19 cellular contexts compared by ENCODE assay signal in genomic region chr2:232441147-232441651, GRCh38. TPM values are rescaled to one million over a fixed set of nuclear protein-coding genes. Genes with fewer than 3 reads are reported as not detected.
DNase-seq lines count a peak whose midpoint lies in the region; ATAC-seq, FAIRE-seq and TF ChIP-seq lines count a peak whose summit lies in the region.
"Had no signal": no experiment of that assay in that cellular context is flagged by ENCODE, and none has a peak within 500 bp of the region (broad histone marks: within the 10 kb centered on the region; RNA-seq: fewer than 3 reads in every experiment).

No MANE protein-coding gene starts in this region.

- no peak overlapping the region for H3K27ac ChIP-seq in SK-N-SH (ENCODE audit: low read depth in 2 of 2, low read length in 1 of 2)
- H3K27ac ChIP-seq in H1 (ENCODE audit: low read depth, low read length), result no peak overlapping the region
- H3K27ac ChIP-seq in osteoblast (ENCODE audit: low read depth, low read length), result no peak overlapping the region
- H3K27ac ChIP-seq: 22Rv1, Peyer's patch, SJSA1 had no signal

- peaks cover 9% of the 10 kb centered on the region for H3K4me1 Mint-ChIP-seq in activated T-cell treated with anti-CD3 and anti-CD28 coated beads, Interleukin-2, amount 50 U/mL, for 24 hours (ENCODE audit: low read depth)

- no peak overlapping the region for H3K4ac ChIP-seq in H1 (replicated peaks; ENCODE audit: insufficient read length, low read depth, low read length)

- no peak for FAIRE-seq in H1 (lab: Jason Lieb, UNC)

- H3K14ac ChIP-seq in H1 (ENCODE audit: insufficient read length), result no peak overlapping the region

- H4K8ac ChIP-seq in H1 (ENCODE audit: extremely low read depth, insufficient read depth, low read length), result no peak overlapping the region

- H3K18ac ChIP-seq in H1 (ENCODE audit: extremely low read depth, low read length), result no peak overlapping the region

- H3K9ac ChIP-seq in SK-N-SH (no peak overlapping the region), H1 (replicated peaks in 1 of 4; ENCODE audit: extremely low read depth in 1 of 4, low read depth in 3 of 4, low read length in 3 of 4) (no peak overlapping the region)

- H3K56ac ChIP-seq in H1 (replicated peaks; ENCODE audit: insufficient read length, low read depth, low read length), result no peak overlapping the region

- peaks cover 5% of the 10 kb centered on the region for H3K27me3 Mint-ChIP-seq in activated T-cell treated with anti-CD3 and anti-CD28 coated beads, Interleukin-2, amount 50 U/mL, for 24 hours

- H3F3A ChIP-seq in SK-N-SH (replicated peaks; ENCODE audit: insufficient read depth), result no peaks in the 10 kb centered on the region

- H3K27ac Mint-ChIP-seq in activated T-cell treated with anti-CD3 and anti-CD28 coated beads, Interleukin-2, amount 50 U/mL, for 24 hours, result no peak overlapping the region
- H3K27ac Mint-ChIP-seq: CD8-positive, alpha-beta T cell; GM23338 had no signal

- no peak overlapping the region for H3K4me3 ChIP-seq in SK-N-SH (ENCODE audit: low read depth in 2 of 2, low read length in 1 of 2)
- H3K4me3 ChIP-seq in H1 (ENCODE audit: extremely low read depth in 1 of 4, insufficient read depth in 2 of 4, low read depth in 3 of 4, low read length in 4 of 4), result no peak overlapping the region
- no peak overlapping the region for H3K4me3 ChIP-seq in osteoblast (ENCODE audit: insufficient read depth, low read length)
- H3K4me3 ChIP-seq: GM23338, Peyer's patch, SJSA1 had no signal

- DNase-seq in SK-N-SH (peak; percentile 11), GM03348 (ENCODE audit: low spot score) (peak; percentile 4), H1 (ENCODE audit: low read depth in 1 of 2, low spot score in 2 of 2) (no peak), osteoblast (ENCODE audit: insufficient read length, low spot score, missing footprints) (peak; percentile 62), dedifferentiated amniotic fluid mesenchymal stem cell (ENCODE audit: extremely low spot score) (no peak), DMS 273 treated with DMSO at 0.1 percent for 48 hours (lab: John Stamatoyannopoulos, UW) (no peak)
- no peak for DNase-seq in activated T-cell treated with anti-CD3 and anti-CD28 coated beads, Interleukin-2, amount 50 U/mL, for 24 hours
- DNase-seq: NCI-H2081 treated with DMSO at 0.1 percent for 48 hours, NCI-H524 treated with DMSO at 0.1 percent for 48 hours had no signal

- TF ChIP-seq RAD21 in SK-N-SH (IDR thresholded peaks at IDR 0.05; ENCODE audit: low read length), result no peak
- TF ChIP-seq RAD21 in H1 (IDR thresholded peaks at IDR 0.05 in 1 of 2, conservative IDR thresholded peaks at IDR 0.05 in 1 of 2; ENCODE audit: low read depth in 2 of 2, low read length in 2 of 2), result no peak

- no peak overlapping the region for H2BK5ac ChIP-seq in H1 (ENCODE audit: low read depth, low read length)

- POLR2A ChIA-PET in SK-N-SH (lab: Yijun Ruan, JAX), result no interaction called here
- POLR2A ChIA-PET in H1 (lab: Charles Lee; ENCODE audit: partially characterized antibody), result interaction anchor here (0.6 kb wide), 1 partner anchor 16 kb away, joined by 3 read pairs; no protein-coding TSS in a partner anchor

- H3K36me3 ChIP-seq in SK-N-SH (replicated peaks in 1 of 2; ENCODE audit: control insufficient read depth in 1 of 2, insufficient read depth in 2 of 2, low read length in 1 of 2) (no peaks in the 10 kb centered on the region), H1 (ENCODE audit: control insufficient read depth in 2 of 4, insufficient read depth in 4 of 4, low read length in 3 of 4) (no peaks in the 10 kb centered on the region), osteoblast (ENCODE audit: insufficient read depth, low read length) (no peaks in the 10 kb centered on the region)
- H3K36me3 ChIP-seq: Peyer's patch, SJSA1 had no signal

- H4K5ac ChIP-seq in H1 (ENCODE audit: insufficient read length, low read depth, low read length), result no peak overlapping the region

- TF ChIP-seq EP300 in SK-N-SH (IDR thresholded peaks at IDR 0.05; ENCODE audit: borderline replicate concordance in 1 of 2, low read depth in 1 of 2, low read length in 1 of 2) (no peak), H1 (IDR thresholded peaks at IDR 0.05; ENCODE audit: borderline replicate concordance in 1 of 2, low read depth in 2 of 2, low read length in 2 of 2) (no peak)

- H2BK120ac ChIP-seq in H1 (replicated peaks; ENCODE audit: low read depth, low read length), result no peak overlapping the region

- H3K79me2 ChIP-seq in SK-N-SH (ENCODE audit: insufficient read depth) (no peaks in the 10 kb centered on the region), H1 (ENCODE audit: control insufficient read depth in 1 of 2, insufficient read depth in 2 of 2, low read length in 2 of 2) (no peaks in the 10 kb centered on the region), osteoblast (ENCODE audit: insufficient read depth, low read length) (no peaks in the 10 kb centered on the region)

- no peak overlapping the region for H2BK12ac ChIP-seq in H1 (ENCODE audit: low read depth, low read length)

- no peaks in the 10 kb centered on the region for H3K36me3 Mint-ChIP-seq in activated T-cell treated with anti-CD3 and anti-CD28 coated beads, Interleukin-2, amount 50 U/mL, for 24 hours (ENCODE audit: low read depth)
- H3K36me3 Mint-ChIP-seq: CD8-positive, alpha-beta T cell had no signal

- H2AK5ac ChIP-seq in H1 (ENCODE audit: low read depth, low read length), result no peak overlapping the region

- no peak overlapping the region for H3K23ac ChIP-seq in H1 (ENCODE audit: insufficient read length)

- TF ChIP-seq CTCF in SK-N-SH (IDR thresholded peaks at IDR 0.05), result no peak
- TF ChIP-seq CTCF in H1 (IDR thresholded peaks at IDR 0.05; ENCODE audit: control extremely low read depth in 1 of 3, insufficient read depth in 1 of 3, low read depth in 1 of 3, low read length in 3 of 3), result no peak
- TF ChIP-seq CTCF in osteoblast (IDR thresholded peaks at IDR 0.05; ENCODE audit: extremely low read depth, low read depth, low read length), result no peak

- no peaks in the 10 kb centered on the region for H3K79me1 ChIP-seq in H1 (ENCODE audit: low read depth, low read length)

- WGBS in SK-N-SH (ENCODE audit: low lambda C conversion rate), result 53% methylated on average over 12 of the region's 12 CpGs
- WGBS in H1 (ENCODE audit: extremely low coverage in 1 of 2, insufficient coverage in 1 of 2, insufficient read length in 1 of 2, insufficient replicate concordance in 2 of 2, low coverage in 1 of 2, low lambda C conversion rate in 2 of 2, missing lambda C conversion rate in 1 of 2), 2 experiments, result 87% methylated on average over 12 of the region's 12 CpGs; no CpG with 5 or more reads in 1 of the 2 experiments

- H3K9me3 ChIP-seq in SK-N-SH, result no peaks in the 10 kb centered on the region
- no peaks in the 10 kb centered on the region for H3K9me3 ChIP-seq in H1 (ENCODE audit: insufficient read depth in 2 of 2, low read depth in 1 of 2, low read length in 1 of 2)
- H3K9me3 ChIP-seq in osteoblast (ENCODE audit: low read depth, low read length), result no peaks in the 10 kb centered on the region
- H3K9me3 ChIP-seq: Peyer's patch, SJSA1 had no signal

- H3K23me2 ChIP-seq in H1 (ENCODE audit: low read depth, low read length), result no peaks in the 10 kb centered on the region

- H2AFZ ChIP-seq in SK-N-SH (ENCODE audit: low read depth) (no peak overlapping the region), H1 (ENCODE audit: low read length) (no peak overlapping the region), osteoblast (ENCODE audit: low read length) (no peak overlapping the region)
- H2AFZ ChIP-seq: GM23338 had no signal

- H2BK15ac ChIP-seq in H1 (ENCODE audit: low read length), result peak overlapping the region; percentile 77; the same call in 1 of the 2 replicates

- CTCF ChIA-PET in SK-N-SH (lab: Yijun Ruan, JAX) (interaction anchor here (0.5 to 4.6 kb wide), 10 partner anchors 11 to 534 kb away, joined by 3 to 49 read pairs (median 4); partner anchors contain the start of gene PRSS56), H1 (lab: Charles Lee; ENCODE audit: partially characterized antibody) (interaction anchor here (0.6 to 4.9 kb wide), 20 partner anchors 19 to 854 kb away, joined by 3 to 68 read pairs (median 4); no protein-coding TSS in a partner anchor)

- H3K4me2 ChIP-seq in SK-N-SH (no peak overlapping the region), H1 (ENCODE audit: insufficient read depth in 1 of 2, low read depth in 2 of 2, low read length in 2 of 2) (no peak overlapping the region), osteoblast (ENCODE audit: insufficient read depth, low read length) (no peak overlapping the region)
- H3K4me2 ChIP-seq: GM23338 had no signal

- H3K4me1 ChIP-seq in SK-N-SH (ENCODE audit: control insufficient read depth in 1 of 2, insufficient read depth in 2 of 2, low read depth in 1 of 2, low read length in 1 of 2) (no peaks in the 10 kb centered on the region; a peak in 1 of 4 replicates), H1 (replicated peaks in 1 of 4; ENCODE audit: control insufficient read depth in 3 of 4, insufficient read depth in 4 of 4, low read length in 3 of 4) (peaks cover 0 to 8% (median 4%) of the 10 kb centered on the region in 4 experiments; a peak in 4 of 7 replicates), osteoblast (ENCODE audit: insufficient read depth, low read length) (no peaks in the 10 kb centered on the region)
- H3K4me1 ChIP-seq: Peyer's patch had no signal

- no peak for ATAC-seq in SK-N-SH treated with all-trans-retinoic acid at 6 μM for 48 hours

- H4K91ac ChIP-seq in H1 (replicated peaks; ENCODE audit: insufficient read length, low read length), result no peak overlapping the region

- no peak overlapping the region for H3K4me3 Mint-ChIP-seq in activated T-cell treated with anti-CD3 and anti-CD28 coated beads, Interleukin-2, amount 50 U/mL, for 24 hours
- H3K4me3 Mint-ChIP-seq: GM23338 had no signal

- H2BK20ac ChIP-seq in H1 (ENCODE audit: low read length), result no peak overlapping the region

- H3K27me3 ChIP-seq in SK-N-SH (ENCODE audit: insufficient read depth) (no peaks in the 10 kb centered on the region), H1 (replicated peaks in 1 of 4; ENCODE audit: control insufficient read depth in 3 of 4, extremely low read depth in 1 of 4, insufficient read depth in 3 of 4, low read length in 3 of 4) (no peaks in the 10 kb centered on the region; a peak in 2 of 7 replicates), osteoblast (ENCODE audit: insufficient read depth, low read length) (peaks cover 8% of the 10 kb centered on the region)
- H3K27me3 ChIP-seq: Peyer's patch, SJSA1 had no signal

- no peaks in the 10 kb centered on the region for H3K9me2 ChIP-seq in SK-N-SH

- no peaks in the 10 kb centered on the region for H3K9me3 Mint-ChIP-seq in activated T-cell treated with anti-CD3 and anti-CD28 coated beads, Interleukin-2, amount 50 U/mL, for 24 hours
- H3K9me3 Mint-ChIP-seq: CD8-positive, alpha-beta T cell; GM23338 had no signal

- H4K20me1 ChIP-seq in SK-N-SH (ENCODE audit: insufficient read depth), result no peaks in the 10 kb centered on the region
- no peaks in the 10 kb centered on the region for H4K20me1 ChIP-seq in H1 (replicated peaks in 1 of 2; ENCODE audit: control insufficient read depth in 1 of 2, insufficient read depth in 2 of 2, low read length in 2 of 2)
- no peaks in the 10 kb centered on the region for H4K20me1 ChIP-seq in osteoblast (ENCODE audit: insufficient read depth, low read length)

- TF ChIP-seq POLR2A in H1 (IDR thresholded peaks at IDR 0.05; ENCODE audit: control extremely low read depth in 1 of 2, low read depth in 2 of 2, low read length in 2 of 2), result no peak

RNA-seq across cellular contexts. Expression of gene ALPI, which starts 14.8 kb away (rescaled TPM):
- polyA plus RNA-seq in SK-N-SH (2012; rRNA removed), result not detected in 2 replicates
- not detected in 2 replicates for polyA plus RNA-seq in SK-N-SH (2012; cell fraction: cytosol; rRNA removed)
- polyA plus RNA-seq in SK-N-SH (2012; cell fraction: nucleus; rRNA removed), result not detected in 2 replicates
- total RNA-seq in H1 (2021; fragmentation: NEBNext Ultra II Directional; extraction: Animal tissue kit (Norgen Biotek cat#: 25700)), result not detected in 2 replicates
- not detected in 2 replicates for polyA plus RNA-seq in H1 (2011; rRNA removed)
- not detected for polyA plus RNA-seq in H1 (2011; cell fraction: cytosol; rRNA removed)
- polyA plus RNA-seq in H1 (2011; cell fraction: nucleus; rRNA removed), result not detected
- not detected in 4 replicates for polyA plus RNA-seq in H1 (2012, experiment 1 of 2)
- polyA plus RNA-seq in H1 (2012, experiment 2 of 2), result not detected
- polyA plus RNA-seq in H1 (2013, experiment 1 of 2), result not detected
- not detected for polyA plus RNA-seq in H1 (2013, experiment 2 of 2)
- not detected in 2 replicates for polyA minus RNA-seq in H1 (2011; rRNA and poly(A)+ RNA removed)
- polyA minus RNA-seq in H1 (2011; cell fraction: cytosol; rRNA and poly(A)+ RNA removed), result not detected
- not detected for polyA minus RNA-seq in H1 (2011; cell fraction: nucleus; rRNA and poly(A)+ RNA removed)
- total RNA-seq in osteoblast, result not detected in 2 replicates
- total RNA-seq: CD8-positive, alpha-beta T cell; Daoy; GM23338; M059J; OCI-LY7; SJSA1 had no signal
- polyA plus RNA-seq: AG04450, GM23338 had no signal

RNA-seq across cellular contexts. Expression of gene ALPG, which starts 34.6 kb away (rescaled TPM):
- polyA plus RNA-seq in SK-N-SH (2012; rRNA removed), result not detected in 2 replicates
- not detected in 2 replicates for polyA plus RNA-seq in SK-N-SH (2012; cell fraction: cytosol; rRNA removed)
- polyA plus RNA-seq in SK-N-SH (2012; cell fraction: nucleus; rRNA removed), result not detected in 2 replicates
- total RNA-seq in H1 (2021; fragmentation: NEBNext Ultra II Directional; extraction: Animal tissue kit (Norgen Biotek cat#: 25700)), result 0.56 and 0.75 TPM in 2 replicates
- polyA plus RNA-seq in H1 (2011; rRNA removed), result 2.1 and 3.2 TPM in 2 replicates
- 1.2 TPM for polyA plus RNA-seq in H1 (2011; cell fraction: cytosol; rRNA removed)
- 2.3 TPM for polyA plus RNA-seq in H1 (2011; cell fraction: nucleus; rRNA removed)
- 1.1 to 3.0 TPM (median 2.2 TPM) in 4 replicates for polyA plus RNA-seq in H1 (2012, experiment 1 of 2)
- 1.0 TPM for polyA plus RNA-seq in H1 (2012, experiment 2 of 2)
- polyA plus RNA-seq in H1 (2013, experiment 1 of 2), result 1.4 TPM
- 1.1 TPM for polyA plus RNA-seq in H1 (2013, experiment 2 of 2)
- polyA minus RNA-seq in H1 (2011; rRNA and poly(A)+ RNA removed), result 0.44 and 0.57 TPM in 2 replicates
- 0.88 TPM for polyA minus RNA-seq in H1 (2011; cell fraction: cytosol; rRNA and poly(A)+ RNA removed)
- polyA minus RNA-seq in H1 (2011; cell fraction: nucleus; rRNA and poly(A)+ RNA removed), result 0.70 TPM
- total RNA-seq in osteoblast, result not detected in 2 replicates
- total RNA-seq: CD8-positive, alpha-beta T cell; Daoy; M059J; OCI-LY7; Peyer's patch had no signal
- polyA plus RNA-seq: AG04450 had no signal

RNA-seq across cellular contexts. Expression of gene ECEL1, which starts 46.4 kb away (rescaled TPM):
- polyA plus RNA-seq in SK-N-SH (2012; rRNA removed) (not detected in 2 replicates), H1 (2011; rRNA removed) (20.2 and 27.9 TPM in 2 replicates)
- polyA plus RNA-seq in SK-N-SH (2012; cell fraction: cytosol; rRNA removed), result 0.03 TPM in 1 of 2 replicates, not detected in the other
- polyA plus RNA-seq in SK-N-SH (2012; cell fraction: nucleus; rRNA removed), result not detected in 2 replicates
- total RNA-seq in H1 (2021; fragmentation: NEBNext Ultra II Directional; extraction: Animal tissue kit (Norgen Biotek cat#: 25700)), result 6.5 and 7.7 TPM in 2 replicates
- 18.1 TPM for polyA plus RNA-seq in H1 (2011; cell fraction: cytosol; rRNA removed)
- polyA plus RNA-seq in H1 (2011; cell fraction: nucleus; rRNA removed), result 86.7 TPM
- polyA plus RNA-seq in H1 (2012, experiment 1 of 2), result 5.2 to 12.4 TPM (median 10.2 TPM) in 4 replicates
- 9.9 TPM for polyA plus RNA-seq in H1 (2012, experiment 2 of 2)
- 8.7 TPM for polyA plus RNA-seq in H1 (2013, experiment 1 of 2)
- polyA plus RNA-seq in H1 (2013, experiment 2 of 2), result 7.6 TPM
- 7.0 and 9.2 TPM in 2 replicates for polyA minus RNA-seq in H1 (2011; rRNA and poly(A)+ RNA removed)
- 7.3 TPM for polyA minus RNA-seq in H1 (2011; cell fraction: cytosol; rRNA and poly(A)+ RNA removed)
- 11.7 TPM for polyA minus RNA-seq in H1 (2011; cell fraction: nucleus; rRNA and poly(A)+ RNA removed)
- total RNA-seq in osteoblast, result not detected in 2 replicates
- total RNA-seq: CD8-positive, alpha-beta T cell; Daoy; M059J; OCI-LY7; Peyer's patch; SJSA1 had no signal
- polyA plus RNA-seq: AG04450 had no signal

Comparison
In these comparisons a context has a peak if more than half of its experiments do, and no peak if none do; other contexts are left out.
1. DNase-seq: peak in SK-N-SH (single experiment), GM03348 (single experiment) and osteoblast (single experiment); none in H1 (0 of 2), dedifferentiated amniotic fluid mesenchymal stem cell (single experiment), DMS 273 treated with DMSO at 0.1 percent for 48 hours (single experiment) and activated T-cell treated with anti-CD3 and anti-CD28 coated beads, Interleukin-2, amount 50 U/mL, for 24 hours (single experiment).